Comparison of ENCODE assay signal across 1 cellular context in the genomic region with DNA sequence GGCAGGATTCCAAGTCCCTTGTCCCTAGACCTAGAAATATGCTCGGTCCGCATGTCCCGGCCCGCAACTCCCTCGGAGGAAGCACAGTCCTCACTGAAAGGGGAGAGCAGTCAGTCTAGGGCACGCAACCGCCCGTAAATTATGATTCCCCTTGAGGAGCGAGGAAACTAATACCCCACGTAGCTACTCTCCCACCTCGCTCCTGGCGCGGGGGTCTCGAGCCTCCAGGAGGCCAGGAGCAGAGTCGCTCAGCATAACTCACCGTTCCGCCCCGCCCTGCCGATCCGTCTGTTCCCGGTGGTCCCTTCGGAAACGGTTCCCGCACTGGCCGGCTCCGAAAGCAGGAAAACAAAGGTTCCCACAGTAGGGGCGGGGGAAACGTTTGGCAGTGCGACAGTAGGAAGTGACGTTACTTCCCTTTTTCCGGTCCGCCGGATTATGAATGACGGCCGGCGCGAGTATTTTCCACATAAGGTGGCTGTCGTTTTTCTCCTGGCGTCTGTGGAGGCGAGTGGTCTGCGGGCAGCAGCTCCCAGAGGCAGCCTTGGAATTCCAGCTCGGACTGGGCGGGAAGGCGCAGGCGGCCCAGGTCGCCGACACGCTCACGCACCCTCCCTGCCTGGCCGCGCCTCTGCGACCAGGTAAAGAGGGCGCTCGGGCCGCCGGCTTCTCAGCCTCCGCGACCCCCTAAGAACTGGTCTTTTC.
TF ChIP-seq lines count a peak whose summit lies in the region.

TSS of gene GSTCD (plus strand) at position 409 of the 705 bp plus-strand sequence. CDS start 8,830 bp downstream, outside the sequence.
TSS of gene INTS12 (minus strand) at position 314 of the 705 bp plus-strand sequence. CDS start 8,684 bp downstream, outside the sequence.

TF ChIP-seq in HepG2, 621 proteins besides CTCF, POLR2A, EP300 and RAD21 (continued from another document and continues in another):
- no peak for TF ChIP-seq STAG1 (CRISPR knock-in tag; IDR thresholded peaks at IDR 0.05)
- peak; percentile 100 for TF ChIP-seq ZBTB1 (CRISPR knock-in tag; IDR thresholded peaks at IDR 0.05; ENCODE audit: borderline replicate concordance)
- peak; percentile 85 for TF ChIP-seq JUN (CRISPR knock-in tag; IDR thresholded peaks at IDR 0.05)
- peak; percentile 94 for TF ChIP-seq HMGXB3 (CRISPR knock-in tag; IDR thresholded peaks at IDR 0.05; ENCODE audit: borderline replicate concordance)
- TF ChIP-seq ZNF562 (CRISPR knock-in tag; IDR thresholded peaks at IDR 0.05; ENCODE audit: borderline replicate concordance), result peak; percentile 47; the same call in 1 of the 2 replicates
- peak; percentile 89 for TF ChIP-seq ZNF678 (CRISPR knock-in tag; IDR thresholded peaks at IDR 0.05)
- TF ChIP-seq, protein P1, sequence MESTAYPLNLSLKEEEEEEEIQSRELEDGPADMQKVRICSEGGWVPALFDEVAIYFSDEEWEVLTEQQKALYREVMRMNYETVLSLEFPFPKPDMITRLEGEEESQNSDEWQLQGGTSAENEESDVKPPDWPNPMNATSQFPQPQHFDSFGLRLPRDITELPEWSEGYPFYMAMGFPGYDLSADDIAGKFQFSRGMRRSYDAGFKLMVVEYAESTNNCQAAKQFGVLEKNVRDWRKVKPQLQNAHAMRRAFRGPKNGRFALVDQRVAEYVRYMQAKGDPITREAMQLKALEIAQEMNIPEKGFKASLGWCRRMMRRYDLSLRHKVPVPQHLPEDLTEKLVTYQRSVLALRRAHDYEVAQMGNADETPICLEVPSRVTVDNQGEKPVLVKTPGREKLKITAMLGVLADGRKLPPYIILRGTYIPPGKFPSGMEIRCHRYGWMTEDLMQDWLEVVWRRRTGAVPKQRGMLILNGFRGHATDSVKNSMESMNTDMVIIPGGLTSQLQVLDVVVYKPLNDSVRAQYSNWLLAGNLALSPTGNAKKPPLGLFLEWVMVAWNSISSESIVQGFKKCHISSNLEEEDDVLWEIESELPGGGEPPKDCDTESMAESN (CRISPR knock-in tag; conservative IDR thresholded peaks at IDR 0.05), result peak; percentile 99
- peak; percentile 92; the same call in 1 of the 2 replicates for TF ChIP-seq ZNF33B (CRISPR knock-in tag; IDR thresholded peaks at IDR 0.05)
- TF ChIP-seq ZNF761 (CRISPR knock-in tag; conservative IDR thresholded peaks at IDR 0.05), result peak; percentile 98
- TF ChIP-seq, protein P2, sequence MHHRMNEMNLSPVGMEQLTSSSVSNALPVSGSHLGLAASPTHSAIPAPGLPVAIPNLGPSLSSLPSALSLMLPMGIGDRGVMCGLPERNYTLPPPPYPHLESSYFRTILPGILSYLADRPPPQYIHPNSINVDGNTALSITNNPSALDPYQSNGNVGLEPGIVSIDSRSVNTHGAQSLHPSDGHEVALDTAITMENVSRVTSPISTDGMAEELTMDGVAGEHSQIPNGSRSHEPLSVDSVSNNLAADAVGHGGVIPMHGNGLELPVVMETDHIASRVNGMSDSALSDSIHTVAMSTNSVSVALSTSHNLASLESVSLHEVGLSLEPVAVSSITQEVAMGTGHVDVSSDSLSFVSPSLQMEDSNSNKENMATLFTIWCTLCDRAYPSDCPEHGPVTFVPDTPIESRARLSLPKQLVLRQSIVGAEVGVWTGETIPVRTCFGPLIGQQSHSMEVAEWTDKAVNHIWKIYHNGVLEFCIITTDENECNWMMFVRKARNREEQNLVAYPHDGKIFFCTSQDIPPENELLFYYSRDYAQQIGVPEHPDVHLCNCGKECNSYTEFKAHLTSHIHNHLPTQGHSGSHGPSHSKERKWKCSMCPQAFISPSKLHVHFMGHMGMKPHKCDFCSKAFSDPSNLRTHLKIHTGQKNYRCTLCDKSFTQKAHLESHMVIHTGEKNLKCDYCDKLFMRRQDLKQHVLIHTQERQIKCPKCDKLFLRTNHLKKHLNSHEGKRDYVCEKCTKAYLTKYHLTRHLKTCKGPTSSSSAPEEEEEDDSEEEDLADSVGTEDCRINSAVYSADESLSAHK (CRISPR knock-in tag; IDR thresholded peaks at IDR 0.05; ENCODE audit: borderline replicate concordance), result 0 out of 2 replicates have a peak, but pooled peaks have one; percentile 75
- TF ChIP-seq GRHL1 (CRISPR knock-in tag; conservative IDR thresholded peaks at IDR 0.05), result peak; percentile 31; the same call in 1 of the 2 replicates
- TF ChIP-seq ZNF24 (IDR thresholded peaks at IDR 0.05), result peak; percentile 80
- TF ChIP-seq NR3C1 (CRISPR knock-in tag; IDR thresholded peaks at IDR 0.05), result 0 out of 2 replicates have a peak, but pooled peaks have one; percentile 22
- no peak for TF ChIP-seq ZNF468 (CRISPR knock-in tag; IDR thresholded peaks at IDR 0.05)
- TF ChIP-seq JUND (CRISPR knock-in tag; IDR thresholded peaks at IDR 0.05), result peak; percentile 88; the same call in 1 of the 2 replicates
- TF ChIP-seq ZNF598 (CRISPR knock-in tag; IDR thresholded peaks at IDR 0.05; ENCODE audit: borderline replicate concordance), result peak; percentile 84
- peak; percentile 92 for TF ChIP-seq SRSF1 (optimal IDR thresholded peaks at IDR 0.05; ENCODE audit: low read depth, low read length)
- TF ChIP-seq, protein P3, sequence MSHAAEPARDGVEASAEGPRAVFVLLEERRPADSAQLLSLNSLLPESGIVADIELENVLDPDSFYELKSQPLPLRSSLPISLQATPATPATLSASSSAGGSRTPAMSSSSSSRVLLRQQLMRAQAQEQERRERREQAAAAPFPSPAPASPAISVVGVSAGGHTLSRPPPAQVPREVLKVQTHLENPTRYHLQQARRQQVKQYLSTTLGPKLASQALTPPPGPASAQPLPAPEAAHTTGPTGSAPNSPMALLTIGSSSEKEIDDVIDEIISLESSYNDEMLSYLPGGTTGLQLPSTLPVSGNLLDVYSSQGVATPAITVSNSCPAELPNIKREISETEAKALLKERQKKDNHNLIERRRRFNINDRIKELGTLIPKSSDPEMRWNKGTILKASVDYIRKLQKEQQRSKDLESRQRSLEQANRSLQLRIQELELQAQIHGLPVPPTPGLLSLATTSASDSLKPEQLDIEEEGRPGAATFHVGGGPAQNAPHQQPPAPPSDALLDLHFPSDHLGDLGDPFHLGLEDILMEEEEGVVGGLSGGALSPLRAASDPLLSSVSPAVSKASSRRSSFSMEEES (CRISPR knock-in tag; IDR thresholded peaks at IDR 0.05), result peak; percentile 71; the same call in 1 of the 2 replicates
- TF ChIP-seq MZF1 (CRISPR knock-in tag; IDR thresholded peaks at IDR 0.05; ENCODE audit: borderline replicate concordance), result 0 out of 2 replicates have a peak, but pooled peaks have one; percentile 58
- TF ChIP-seq CCAR2 (optimal IDR thresholded peaks at IDR 0.05; ENCODE audit: low read depth, low read length), result peak; percentile 99
- peak; percentile 89 for TF ChIP-seq BRD4 (CRISPR knock-in tag; IDR thresholded peaks at IDR 0.05)
- TF ChIP-seq ZNF296 (CRISPR knock-in tag; conservative IDR thresholded peaks at IDR 0.05), result no peak
- TF ChIP-seq ZNF589 (CRISPR knock-in tag; conservative IDR thresholded peaks at IDR 0.05), result peak; percentile 99
- peak; percentile 96 for TF ChIP-seq PHF21A (CRISPR knock-in tag; IDR thresholded peaks at IDR 0.05)
- TF ChIP-seq ZNF660 (CRISPR knock-in tag; IDR thresholded peaks at IDR 0.05; ENCODE audit: borderline replicate concordance, low read depth), result peak; percentile 82; the same call in 1 of the 2 replicates
- peak; percentile 89; the same call in 1 of the 2 replicates for TF ChIP-seq ZNF615 (CRISPR knock-in tag; IDR thresholded peaks at IDR 0.05; ENCODE audit: borderline replicate concordance)
- TF ChIP-seq HCFC1 (IDR thresholded peaks at IDR 0.05; ENCODE audit: low read depth, low read length), result peak; percentile 84
- TF ChIP-seq, protein P4, sequence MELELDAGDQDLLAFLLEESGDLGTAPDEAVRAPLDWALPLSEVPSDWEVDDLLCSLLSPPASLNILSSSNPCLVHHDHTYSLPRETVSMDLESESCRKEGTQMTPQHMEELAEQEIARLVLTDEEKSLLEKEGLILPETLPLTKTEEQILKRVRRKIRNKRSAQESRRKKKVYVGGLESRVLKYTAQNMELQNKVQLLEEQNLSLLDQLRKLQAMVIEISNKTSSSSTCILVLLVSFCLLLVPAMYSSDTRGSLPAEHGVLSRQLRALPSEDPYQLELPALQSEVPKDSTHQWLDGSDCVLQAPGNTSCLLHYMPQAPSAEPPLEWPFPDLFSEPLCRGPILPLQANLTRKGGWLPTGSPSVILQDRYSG (CRISPR knock-in tag; IDR thresholded peaks at IDR 0.05), result no peak
- peak; percentile 95 for TF ChIP-seq MXD4 (CRISPR knock-in tag; IDR thresholded peaks at IDR 0.05)
- TF ChIP-seq REL (CRISPR knock-in tag; conservative IDR thresholded peaks at IDR 0.05), result peak; percentile 95
- TF ChIP-seq RBM22 (optimal IDR thresholded peaks at IDR 0.05; ENCODE audit: low read length), result peak; percentile 80
- TF ChIP-seq PPARG (CRISPR knock-in tag; conservative IDR thresholded peaks at IDR 0.05), result peak; percentile 60; the same call in 1 of the 2 replicates
- peak; percentile 88; the same call in 1 of the 2 replicates for TF ChIP-seq MBD4 (IDR thresholded peaks at IDR 0.05; ENCODE audit: borderline replicate concordance, low read length)
- TF ChIP-seq ARID4A (CRISPR knock-in tag; IDR thresholded peaks at IDR 0.05; ENCODE audit: borderline replicate concordance), result peak; percentile 98
- peak; percentile 98 for TF ChIP-seq ZNF580 (CRISPR knock-in tag; IDR thresholded peaks at IDR 0.05; ENCODE audit: borderline replicate concordance, low read depth)
- peak; percentile 93 for TF ChIP-seq U2AF1 (optimal IDR thresholded peaks at IDR 0.05; ENCODE audit: low read depth, low read length)
- peak; percentile 98; the same call in 1 of the 2 replicates for TF ChIP-seq SP140L (CRISPR knock-in tag; IDR thresholded peaks at IDR 0.05; ENCODE audit: borderline replicate concordance)
- no peak for TF ChIP-seq GLI4 (CRISPR knock-in tag; IDR thresholded peaks at IDR 0.05; ENCODE audit: borderline replicate concordance)
- peak; percentile 96 for TF ChIP-seq KDM5A (IDR thresholded peaks at IDR 0.05; ENCODE audit: borderline replicate concordance, low read length)
- no peak for TF ChIP-seq ZNF737 (CRISPR knock-in tag; IDR thresholded peaks at IDR 0.05; ENCODE audit: borderline replicate concordance)
